ENCODE assay signal across 11 cellular contexts in the genomic region with DNA sequence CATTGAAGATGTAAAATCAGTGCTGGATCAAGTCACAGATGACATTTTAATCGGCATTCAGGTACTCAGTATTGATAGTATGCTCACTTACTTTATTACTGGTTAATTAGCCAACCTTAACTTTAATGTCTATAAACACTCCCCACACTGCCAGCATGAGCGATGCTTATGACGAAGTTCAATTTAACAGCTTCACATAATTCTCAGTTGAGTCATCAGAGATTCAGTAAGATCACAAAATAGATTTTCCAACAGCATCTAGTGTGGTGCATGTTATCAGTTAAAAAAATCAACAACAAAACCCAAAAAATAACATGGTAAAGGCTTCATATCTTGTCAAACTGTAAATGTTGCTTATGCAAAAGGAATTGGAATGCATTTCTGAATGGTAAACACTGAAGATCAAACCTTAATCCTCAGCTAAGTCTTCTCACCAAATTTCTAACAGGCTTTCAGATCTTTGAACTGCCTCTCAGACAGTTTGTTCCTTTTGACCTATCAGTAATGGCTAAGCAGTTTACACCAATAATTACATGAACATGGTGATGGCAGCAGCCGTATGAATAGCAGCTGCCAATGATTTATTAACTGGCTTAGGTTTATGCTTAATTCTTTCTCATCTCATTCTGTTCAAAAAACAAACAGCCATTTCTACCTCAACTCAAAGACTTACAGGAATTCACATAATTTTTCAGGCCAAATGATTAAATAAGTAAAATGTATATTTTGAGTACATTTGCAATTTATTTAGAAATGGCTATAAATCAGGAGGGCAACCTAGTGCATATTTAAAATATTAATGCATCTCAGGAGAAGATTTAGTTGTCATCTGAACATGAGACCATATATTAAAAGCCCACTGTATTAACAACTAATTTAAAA.
DNase-seq lines count a peak whose midpoint lies in the region; ATAC-seq and TF ChIP-seq lines count a peak whose summit lies in the region.
"Had no signal": no experiment of that assay in that cellular context is flagged by ENCODE, and none has a peak within 500 bp of the region (broad histone marks: within the 10 kb centered on the region; RNA-seq: fewer than 3 reads in every experiment).

No MANE protein-coding gene starts in this region.

- POLR2A ChIA-PET in BJ (lab: Charles Lee), result no interaction called here

- TF ChIP-seq CTCF in BJ (IDR thresholded peaks at IDR 0.05; ENCODE audit: insufficient read depth, low read depth, low read length) (no peak), breast epithelium (IDR thresholded peaks at IDR 0.05) (no peak)

- CTCF ChIA-PET in BJ (lab: Yijun Ruan, JAX), result interaction anchor here (1.3 kb wide), 1 partner anchor 12 kb away, joined by 3 read pairs; no protein-coding TSS in a partner anchor

- H3K4me3 ChIP-seq in BJ (ENCODE audit: low read depth, low read length) (no peak overlapping the region), breast epithelium (no peak overlapping the region), mucosa of rectum (ENCODE audit: low read length in 2 of 2) (no peak overlapping the region)
- H3K4me3 ChIP-seq: adrenal gland, right atrium auricular region had no signal

- H3K27ac ChIP-seq in breast epithelium (peak overlapping the region; percentile 26 to 29), mucosa of rectum (ENCODE audit: low read depth in 2 of 2, low read length in 2 of 2) (peak overlapping the region; percentile 24 to 46)
- H3K27ac ChIP-seq: right atrium auricular region had no signal

- H3K27me3 ChIP-seq in BJ (ENCODE audit: control insufficient read depth, insufficient read depth, low read length) (no peaks in the 10 kb centered on the region), breast epithelium (no peaks in the 10 kb centered on the region), mucosa of rectum (ENCODE audit: control insufficient read depth in 2 of 2, insufficient read depth in 2 of 2, low read length in 2 of 2) (no peaks in the 10 kb centered on the region)
- H3K27me3 ChIP-seq: adrenal gland, right atrium auricular region had no signal

- intact Hi-C loops in breast epithelium (cut with DNase I; ENCODE audit: low total_unique reads) (no loop called here), sciatic nerve (cut with DNase I) (no loop called here)

- H3K9me3 ChIP-seq in breast epithelium (no peaks in the 10 kb centered on the region), mucosa of rectum (ENCODE audit: control insufficient read depth in 2 of 2, low read length in 2 of 2) (no peaks in the 10 kb centered on the region)
- H3K9me3 ChIP-seq: adrenal gland, right atrium auricular region had no signal

- H3K36me3 ChIP-seq in BJ (ENCODE audit: control insufficient read depth, insufficient read depth, low read length) (no peaks in the 10 kb centered on the region), breast epithelium (no peaks in the 10 kb centered on the region), mucosa of rectum (ENCODE audit: control insufficient read depth in 2 of 2, insufficient read depth in 2 of 2, low read length in 2 of 2) (no peaks in the 10 kb centered on the region)
- H3K36me3 ChIP-seq: adrenal gland, right atrium auricular region had no signal

- DNase-seq in BJ (ENCODE audit: low read depth) (peak; percentile 68), M059J (ENCODE audit: low read depth) (peak; percentile 95), breast epithelium (ENCODE audit: low spot score in 2 of 2) (no peak), sciatic nerve (ENCODE audit: low spot score) (no peak)
- DNase-seq: stimulated activated naive B cell treated with anti-CD40 and anti-IgM and Interleukin-4, amounts not matched to agents 10 μg/mL and 1 μg/mL and 100 μg/mL, for 72 hours had no signal

- peak overlapping the region in 1 of 2 donors; percentile 11 for H3K9ac ChIP-seq in mucosa of rectum (ENCODE audit: low read depth in 1 of 2, low read length in 2 of 2)

- no peak for ATAC-seq in GM19023 (IDR thresholded peaks at IDR 0.05; ENCODE audit: unreplicated experiment)
- ATAC-seq in GM18498 (IDR thresholded peaks at IDR 0.05; ENCODE audit: unreplicated experiment), result no peak
- no peak for ATAC-seq in GM18502 (IDR thresholded peaks at IDR 0.05; ENCODE audit: poor library complexity, unreplicated experiment)
- no peak for ATAC-seq in sciatic nerve
- ATAC-seq: stimulated activated naive B cell treated with anti-CD40 and anti-IgM and Interleukin-4, amounts not matched to agents 10 μg/mL and 1 μg/mL and 100 μg/mL, for 72 hours had no signal

- H3K4me1 ChIP-seq in breast epithelium, result no peaks in the 10 kb centered on the region
- H3K4me1 ChIP-seq in mucosa of rectum (ENCODE audit: control insufficient read depth in 2 of 2, insufficient read depth in 2 of 2, low read length in 2 of 2), result peaks cover 10 to 24% of the 10 kb centered on the region in 2 donors
- H3K4me1 ChIP-seq: right atrium auricular region had no signal

- TF ChIP-seq POLR2A in breast epithelium (IDR thresholded peaks at IDR 0.05), result no peak

Comparison
In these comparisons a context has a peak if more than half of its experiments do, and no peak if none do; other contexts are left out.
1. DNase-seq: peak in BJ (single experiment) and M059J (single experiment); none in breast epithelium (0 of 2) and sciatic nerve (single experiment).